In the genomic region with DNA sequence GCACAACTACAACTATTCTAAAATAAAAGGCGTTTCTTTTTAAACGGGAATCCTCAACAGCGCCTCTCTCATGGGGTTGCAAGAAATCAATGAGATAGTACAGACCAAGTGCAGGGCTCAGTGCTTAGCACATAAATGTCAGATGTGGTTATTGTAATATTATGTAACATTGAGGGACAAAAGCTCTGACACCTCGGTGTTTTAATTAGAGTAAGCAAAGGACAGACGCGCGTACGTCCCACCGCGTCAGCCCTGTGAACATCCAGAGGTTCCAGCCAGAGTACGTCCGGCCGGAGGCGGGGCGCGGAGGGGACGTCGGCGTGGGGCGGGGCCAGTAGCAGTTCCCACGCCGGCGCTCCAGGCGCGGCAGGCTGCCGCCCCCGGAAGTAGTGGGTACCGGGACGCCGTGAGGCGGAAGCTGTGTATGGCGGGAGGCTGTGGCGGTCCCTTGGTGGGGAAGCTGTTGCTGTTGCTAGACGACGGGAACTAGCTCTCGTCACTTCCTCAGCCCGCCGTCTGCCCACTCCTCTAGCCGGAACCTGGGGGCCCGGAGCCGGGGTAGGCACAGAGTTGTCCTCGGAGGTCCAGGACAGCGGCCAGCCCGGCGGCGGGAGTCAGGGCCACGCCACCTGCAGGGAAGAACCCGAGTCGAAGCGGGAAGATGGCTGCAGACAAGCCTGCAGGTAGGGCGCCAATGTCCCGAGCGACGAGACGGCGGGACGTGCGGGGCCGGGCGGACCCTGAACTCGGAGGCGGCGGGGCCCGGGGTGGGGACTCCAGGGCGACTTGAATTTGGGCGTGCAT, we compare ENCODE assay signal across 2 cellular contexts.
TF ChIP-seq lines count a peak whose summit lies in the region.

A gene with protein sequence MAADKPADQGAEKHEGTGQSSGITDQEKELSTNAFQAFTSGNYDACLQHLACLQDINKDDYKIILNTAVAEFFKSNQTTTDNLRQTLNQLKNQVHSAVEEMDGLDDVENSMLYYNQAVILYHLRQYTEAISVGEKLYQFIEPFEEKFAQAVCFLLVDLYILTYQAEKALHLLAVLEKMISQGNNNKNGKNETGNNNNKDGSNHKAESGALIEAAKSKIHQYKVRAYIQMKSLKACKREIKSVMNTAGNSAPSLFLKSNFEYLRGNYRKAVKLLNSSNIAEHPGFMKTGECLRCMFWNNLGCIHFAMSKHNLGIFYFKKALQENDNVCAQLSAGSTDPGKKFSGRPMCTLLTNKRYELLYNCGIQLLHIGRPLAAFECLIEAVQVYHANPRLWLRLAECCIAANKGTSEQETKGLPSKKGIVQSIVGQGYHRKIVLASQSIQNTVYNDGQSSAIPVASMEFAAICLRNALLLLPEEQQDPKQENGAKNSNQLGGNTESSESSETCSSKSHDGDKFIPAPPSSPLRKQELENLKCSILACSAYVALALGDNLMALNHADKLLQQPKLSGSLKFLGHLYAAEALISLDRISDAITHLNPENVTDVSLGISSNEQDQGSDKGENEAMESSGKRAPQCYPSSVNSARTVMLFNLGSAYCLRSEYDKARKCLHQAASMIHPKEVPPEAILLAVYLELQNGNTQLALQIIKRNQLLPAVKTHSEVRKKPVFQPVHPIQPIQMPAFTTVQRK (plus strand): TSS at position 389 of the 804 bp plus-strand sequence. CDS start 273 bp downstream, at position 662.

TF ChIP-seq in IMR-90, 13 proteins besides CTCF, POLR2A, EP300 and RAD21:
- TF ChIP-seq FOS (IDR thresholded peaks at IDR 0.05; ENCODE audit: low read depth, low read length), result no peak
- TF ChIP-seq RFX5 (IDR thresholded peaks at IDR 0.05; ENCODE audit: low read depth, low read length), result no peak
- TF ChIP-seq MAZ (IDR thresholded peaks at IDR 0.05; ENCODE audit: borderline replicate concordance, low read depth, low read length), result peak; percentile 98
- peak; percentile 64 for TF ChIP-seq MXI1 (IDR thresholded peaks at IDR 0.05; ENCODE audit: borderline replicate concordance, low read depth, low read length)
- TF ChIP-seq USF2 (IDR thresholded peaks at IDR 0.05; ENCODE audit: low read depth, low read length), result no peak
- TF ChIP-seq ELK1 (IDR thresholded peaks at IDR 0.05; ENCODE audit: borderline replicate concordance, low read depth, low read length), result no peak
- no peak for TF ChIP-seq SMC3 (IDR thresholded peaks at IDR 0.05; ENCODE audit: low read depth, low read length)
- TF ChIP-seq NFE2L2 (IDR thresholded peaks at IDR 0.05; ENCODE audit: low read depth, low read length), result no peak
- TF ChIP-seq CEBPB (IDR thresholded peaks at IDR 0.05; ENCODE audit: low read depth, low read length), result no peak
- TF ChIP-seq MAFK (IDR thresholded peaks at IDR 0.05; ENCODE audit: low read depth, low read length), result no peak
- peak; percentile 96; the same call in 1 of the 2 replicates for TF ChIP-seq CHD1 (IDR thresholded peaks at IDR 0.05; ENCODE audit: low read depth, low read length)
- TF ChIP-seq RCOR1 (IDR thresholded peaks at IDR 0.05; ENCODE audit: insufficient replicate concordance, low read length), result no peak
- peak; percentile 95 for TF ChIP-seq BHLHE40 (IDR thresholded peaks at IDR 0.05; ENCODE audit: low read depth, low read length)

TF ChIP-seq in endothelial cell of umbilical vein, 7 proteins besides CTCF, POLR2A, EP300 and RAD21:
- TF ChIP-seq EZH2 (IDR thresholded peaks at IDR 0.05; ENCODE audit: borderline replicate concordance, low read depth, low read length, severe bottlenecking) (no peak), POLR2AphosphoS5 (IDR thresholded peaks at IDR 0.05; ENCODE audit: insufficient read depth, low read depth, low read length) (peak; percentile 52)
